23 cellular contexts compared by ENCODE assay signal in the genomic region with DNA sequence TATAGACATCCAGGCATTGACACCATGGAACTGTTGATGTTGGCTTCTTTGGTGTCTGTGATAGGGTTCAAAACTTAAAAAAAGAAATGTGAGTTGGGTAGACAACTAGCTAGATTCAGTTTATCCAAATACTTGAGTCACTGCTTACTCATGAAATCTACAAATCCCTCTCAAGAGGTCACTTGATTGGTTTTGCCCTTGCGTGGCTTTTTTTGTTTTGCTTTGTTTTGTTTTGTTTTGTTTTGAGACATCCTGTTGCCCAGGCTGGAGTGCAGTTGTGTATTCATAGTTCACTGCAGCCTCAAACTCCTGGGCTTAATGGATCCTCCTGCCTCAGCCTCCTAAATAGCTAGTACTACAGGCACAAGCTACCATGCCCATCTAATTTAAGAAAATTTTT. TPM values are rescaled to one million over a fixed set of nuclear protein-coding genes. Genes with fewer than 3 reads are reported as not detected.
DNase-seq lines count a peak whose midpoint lies in the region; ATAC-seq, FAIRE-seq and TF ChIP-seq lines count a peak whose summit lies in the region.
"Had no signal": no experiment of that assay in that cellular context is flagged by ENCODE, and none has a peak within 500 bp of the region (broad histone marks: within the 10 kb centered on the region; RNA-seq: fewer than 3 reads in every experiment).

No MANE protein-coding gene starts in this region.

- no peak overlapping the region for H3K4me3 Mint-ChIP-seq in activated CD8-positive, alpha-beta T cell treated with anti-CD3 and anti-CD28 coated beads, Interleukin-2, amount 10 ng/mL, durations not matched to agents 7 days and 5 days
- H3K4me3 Mint-ChIP-seq: CD4-positive, alpha-beta memory T cell had no signal

- no peak for ATAC-seq in activated CD8-positive, alpha-beta T cell treated with anti-CD3 and anti-CD28 coated beads, Interleukin-2, amount 10 ng/mL, durations not matched to agents 7 days and 5 days
- no peak for ATAC-seq in GM19452 (IDR thresholded peaks at IDR 0.05; ENCODE audit: unreplicated experiment)

- no peak overlapping the region for H2BK5ac ChIP-seq in mesenchymal stem cell (ENCODE audit: low read depth, low read length, poor library complexity, severe bottlenecking)

- H3K4me3 ChIP-seq in bronchial epithelial cell (ENCODE audit: low read depth, low read length) (no peak overlapping the region), mesenchymal stem cell (ENCODE audit: insufficient read depth in 1 of 2, low read depth in 1 of 2, low read length in 2 of 2) (no peak overlapping the region)
- H3K4me3 ChIP-seq: PC-9, SJCRH30 had no signal

- no peak overlapping the region for H3K14ac ChIP-seq in mesenchymal stem cell (ENCODE audit: low read length in 2 of 2)

- no peaks in the 10 kb centered on the region for H3K79me1 ChIP-seq in mesenchymal stem cell (replicated peaks; ENCODE audit: low read length, poor library complexity, severe bottlenecking)

- no peaks in the 10 kb centered on the region for H3K27me3 ChIP-seq in bronchial epithelial cell (ENCODE audit: control insufficient read depth, insufficient read depth, low read length)
- H3K27me3 ChIP-seq in mesenchymal stem cell (ENCODE audit: control insufficient read depth in 1 of 2, insufficient read depth in 1 of 2, low read length in 2 of 2), result peaks cover 13 to 16% of the 10 kb centered on the region in 2 experiments
- H3K27me3 ChIP-seq: SJCRH30 had no signal

- no peak overlapping the region for H2BK15ac ChIP-seq in mesenchymal stem cell (ENCODE audit: low read depth, poor library complexity, severe bottlenecking)

- H3K4me1 Mint-ChIP-seq in activated CD8-positive, alpha-beta T cell treated with anti-CD3 and anti-CD28 coated beads, Interleukin-2, amount 10 ng/mL, durations not matched to agents 7 days and 5 days (ENCODE audit: low read depth), result no peaks in the 10 kb centered on the region
- H3K4me1 Mint-ChIP-seq: CD4-positive, alpha-beta memory T cell had no signal

- no peak overlapping the region for H3K4me2 ChIP-seq in mesenchymal stem cell (ENCODE audit: low read length, poor library complexity, severe bottlenecking)
- H3K4me2 ChIP-seq: KMS-11, PC-9 had no signal

- no peak overlapping the region for H3K9ac ChIP-seq in mesenchymal stem cell (ENCODE audit: low read length)
- H3K9ac ChIP-seq: KMS-11 had no signal

- no peak for FAIRE-seq in bronchial epithelial cell (lab: Jason Lieb, UNC)
- FAIRE-seq: GM12891, GM19239, H1 had no signal

- no peaks in the 10 kb centered on the region for H3K27me3 Mint-ChIP-seq in activated CD8-positive, alpha-beta T cell treated with anti-CD3 and anti-CD28 coated beads, Interleukin-2, amount 10 ng/mL, durations not matched to agents 7 days and 5 days (ENCODE audit: low read depth)

- H3K9me3 ChIP-seq in mesenchymal stem cell (ENCODE audit: control insufficient read depth, low read length), result peaks cover 4% of the 10 kb centered on the region
- H3K9me3 ChIP-seq: SJCRH30 had no signal

- POLR2A ChIA-PET in activated CD8-positive, alpha-beta T cell treated with anti-CD3 and anti-CD28 coated beads, Interleukin-2, amount 10 ng/mL, durations not matched to agents 7 days and 5 days (lab: Charles Lee), result no interaction called here
- POLR2A ChIA-PET in RWPE1 (lab: Yijun Ruan, JAX; ENCODE audit: low non-redundant PET), result no interaction called here

- H2AK5ac ChIP-seq in mesenchymal stem cell (ENCODE audit: low read length, severe bottlenecking), result no peak overlapping the region

- CTCF ChIA-PET in activated CD8-positive, alpha-beta T cell treated with anti-CD3 and anti-CD28 coated beads, Interleukin-2, amount 10 ng/mL, durations not matched to agents 7 days and 5 days (lab: Charles Lee), result no interaction called here
- CTCF ChIA-PET in RWPE1 (lab: Yijun Ruan, JAX), result no interaction called here

- no peak overlapping the region for H3K27ac Mint-ChIP-seq in activated CD8-positive, alpha-beta T cell treated with anti-CD3 and anti-CD28 coated beads, Interleukin-2, amount 10 ng/mL, durations not matched to agents 7 days and 5 days
- H3K27ac Mint-ChIP-seq: CD4-positive, alpha-beta memory T cell had no signal

- H3K9me3 Mint-ChIP-seq in activated CD8-positive, alpha-beta T cell treated with anti-CD3 and anti-CD28 coated beads, Interleukin-2, amount 10 ng/mL, durations not matched to agents 7 days and 5 days (ENCODE audit: insufficient read depth), result peaks cover 19% of the 10 kb centered on the region

- no peak overlapping the region for H3K27ac ChIP-seq in mesenchymal stem cell (ENCODE audit: low read length, poor library complexity, severe bottlenecking)
- no peak overlapping the region for H3K27ac ChIP-seq in RWPE1
- H3K27ac ChIP-seq: KMS-11, PC-9, SJCRH30 had no signal

- no peak overlapping the region for H2BK12ac ChIP-seq in mesenchymal stem cell (ENCODE audit: low read length in 2 of 2)

- no peak overlapping the region for H4K91ac ChIP-seq in mesenchymal stem cell (ENCODE audit: low read length)

- H3K4me1 ChIP-seq in mesenchymal stem cell (ENCODE audit: control insufficient read depth, insufficient read depth, low read depth, low read length), result no peaks in the 10 kb centered on the region
- H3K4me1 ChIP-seq: SJCRH30 had no signal

- DNase-seq in A172 (ENCODE audit: low spot score) (peak; percentile 13), HT1080 (ENCODE audit: low read depth) (peak; percentile 28), bronchial epithelial cell (ENCODE audit: low read depth) (peak; percentile 63), mesenchymal stem cell (peak; percentile 16), NK-92 (lab: John Stamatoyannopoulos, UW; ENCODE audit: unreplicated experiment) (no peak), RWPE1 (ENCODE audit: low spot score) (no peak)
- DNase-seq in activated CD8-positive, alpha-beta T cell treated with anti-CD3 and anti-CD28 coated beads, Interleukin-2, amount 10 ng/mL, durations not matched to agents 7 days and 5 days, result no peak
- DNase-seq: 8988T; CD4-positive, alpha-beta memory T cell; DMS153; EL; NCI-H1417 treated with DMSO at 0.1 percent for 48 hours; NCI-H187 treated with DMSO at 0.1 percent for 48 hours; NCI-H2227 treated with DMSO at 0.1 percent for 48 hours; NCI-H510A treated with DMSO at 0.1 percent for 48 hours; NCI-H774; PC-9; SJCRH30 had no signal

- no peak overlapping the region for H2BK120ac ChIP-seq in mesenchymal stem cell (ENCODE audit: low read depth, low read length)

- no CpG with 5 or more reads among the region's 1 CpG for WGBS in mesenchymal stem cell

- H3K18ac ChIP-seq in mesenchymal stem cell (ENCODE audit: low read depth in 1 of 2, low read length in 2 of 2), result no peak overlapping the region

- peaks cover 1% of the 10 kb centered on the region for H3K36me3 Mint-ChIP-seq in activated CD8-positive, alpha-beta T cell treated with anti-CD3 and anti-CD28 coated beads, Interleukin-2, amount 10 ng/mL, durations not matched to agents 7 days and 5 days (ENCODE audit: low read depth)

- no peak for TF ChIP-seq CTCF in bronchial epithelial cell (IDR thresholded peaks at IDR 0.05; ENCODE audit: insufficient read depth, low read length, severe bottlenecking)
- TF ChIP-seq CTCF in RWPE1 (conservative IDR thresholded peaks at IDR 0.05; ENCODE audit: low read depth), result no peak

- no peak overlapping the region for H2AFZ ChIP-seq in mesenchymal stem cell (ENCODE audit: low read depth, low read length)
- H2AFZ ChIP-seq: PC-9 had no signal

- H3K23ac ChIP-seq in mesenchymal stem cell (ENCODE audit: low read length in 2 of 2), result no peak overlapping the region

- H3K36me3 ChIP-seq in bronchial epithelial cell (ENCODE audit: control insufficient read depth, insufficient read depth, low read length), result no peaks in the 10 kb centered on the region
- H3K36me3 ChIP-seq in mesenchymal stem cell (ENCODE audit: control insufficient read depth in 1 of 2, insufficient read depth in 2 of 2, low read depth in 1 of 2, low read length in 2 of 2), result no peaks in the 10 kb centered on the region
- H3K36me3 ChIP-seq: SJCRH30 had no signal

- no peak overlapping the region for H3K4ac ChIP-seq in mesenchymal stem cell (ENCODE audit: low read depth in 1 of 2, low read length in 2 of 2)

- no peak overlapping the region for H4K8ac ChIP-seq in mesenchymal stem cell (ENCODE audit: low read length)

RNA-seq across cellular contexts. Expression of a gene that starts 10.5 kb away (rescaled TPM):
- total RNA-seq in A172 (2014; rRNA removed; shearing (Covaris generic)), result 0.78 and 1.7 TPM in 2 replicates
- 0.43 and 0.51 TPM in 2 replicates for total RNA-seq in HT1080 (2014; rRNA removed; shearing (Covaris generic))
- 1.2 and 1.3 TPM in 2 replicates for polyA plus RNA-seq in HT1080 (2015; cell fraction: cytosol; rRNA removed)
- 5.0 and 6.8 TPM in 2 replicates for polyA plus RNA-seq in HT1080 (2015; cell fraction: nucleus; rRNA removed)
- 0.53 and 0.77 TPM in 2 replicates for total RNA-seq in bronchial epithelial cell
- 0.03 TPM for polyA plus RNA-seq in mesenchymal stem cell (2013, experiment 1 of 2)
- polyA plus RNA-seq in mesenchymal stem cell (2013, experiment 2 of 2), result 0.07 TPM
- not detected for total RNA-seq in activated CD8-positive, alpha-beta T cell treated with anti-CD3 and anti-CD28 coated beads, Interleukin-2, amount 10 ng/mL, durations not matched to agents 7 days and 5 days

Comparison
In these comparisons a context has a peak if more than half of its experiments do, and no peak if none do; other contexts are left out.
1. DNase-seq: peak in A172 (single experiment), HT1080 (single experiment), bronchial epithelial cell (single experiment) and mesenchymal stem cell (single experiment); none in activated CD8-positive, alpha-beta T cell treated with anti-CD3 and anti-CD28 coated beads, Interleukin-2, amount 10 ng/mL, durations not matched to agents 7 days and 5 days (single experiment), NK-92 (single experiment) and RWPE1 (single experiment).